In genomic region chr17:50626037-50626574, GRCh38 we compare ENCODE assay signal across 8 cellular contexts. TPM values are rescaled to one million over a fixed set of nuclear protein-coding genes. Genes with fewer than 3 reads are reported as not detected.
DNase-seq lines count a peak whose midpoint lies in the region; ATAC-seq, FAIRE-seq and TF ChIP-seq lines count a peak whose summit lies in the region.

No MANE protein-coding gene starts in this region.

- no peaks in the 10 kb centered on the region for H4K20me1 ChIP-seq in endothelial cell of umbilical vein (replicated peaks; ENCODE audit: control insufficient read depth, extremely low read depth, insufficient read depth, low read length)

- no peaks in the 10 kb centered on the region for H3K79me2 ChIP-seq in endothelial cell of umbilical vein (ENCODE audit: control insufficient read depth, insufficient read depth, low read length)

- peak overlapping the region in 1 of 10 donors; percentile 53 for H3K27ac Mint-ChIP-seq in naive thymus-derived CD8-positive, alpha-beta T cell
- H3K27ac Mint-ChIP-seq in stimulated activated effector memory CD8-positive, alpha-beta T cell treated with anti-CD3 and anti-CD28 coated beads, Interleukin-12 subunit alpha, Interleukin-12 subunit beta, amount 100 ng/mL, for 72 hours = no peak overlapping the region

- peaks cover 5 to 16% (median 7%) of the 10 kb centered on the region in 4 donors for H3K4me1 Mint-ChIP-seq in naive thymus-derived CD8-positive, alpha-beta T cell
- peaks cover 13% of the 10 kb centered on the region for H3K4me1 Mint-ChIP-seq in stimulated activated effector memory CD8-positive, alpha-beta T cell treated with anti-CD3 and anti-CD28 coated beads, Interleukin-12 subunit alpha, Interleukin-12 subunit beta, amount 100 ng/mL, for 72 hours

- H3K4me1 ChIP-seq in HAP-1 = no peaks in the 10 kb centered on the region
- H3K4me1 ChIP-seq in endothelial cell of umbilical vein (ENCODE audit: control insufficient read depth, extremely low read depth, insufficient read depth, low read length) = peaks cover 2% of the 10 kb centered on the region

- TF ChIP-seq POLR2A in endothelial cell of umbilical vein (IDR thresholded peaks at IDR 0.05; ENCODE audit: low read depth, low read length) = no peak

- H3K9me1 ChIP-seq in endothelial cell of umbilical vein (replicated peaks; ENCODE audit: control insufficient read depth, extremely low read depth, insufficient read depth, low read length) = no peaks in the 10 kb centered on the region

- peak; percentile 67 to 94 for TF ChIP-seq CTCF in endothelial cell of umbilical vein (IDR thresholded peaks at IDR 0.05; ENCODE audit: extremely low read depth in 1 of 2, insufficient read depth in 1 of 2, low read depth in 1 of 2, low read length in 2 of 2)

- dilution Hi-C loops in endothelial cell of umbilical vein (cut with MboI; ENCODE audit: extremely low pct_ligation_motif_present, low sequenced_read_pairs) = no loop called here

- intact Hi-C loops in endothelial cell of umbilical vein (cut with micrococcal nuclease) = loop anchor here (1.0 kb wide), 4 partner anchors 30 to 144 kb away; partner anchors contain the start of gene SPATA20

- POLR2A ChIA-PET in endothelial cell of umbilical vein (lab: Charles Lee) = interaction anchor here (1.2 kb wide), 1 partner anchor 75 kb away, joined by 6 read pairs; no protein-coding TSS in a partner anchor
- POLR2A ChIA-PET in naive thymus-derived CD8-positive, alpha-beta T cell (lab: Charles Lee) = no interaction called here

- ATAC-seq in naive thymus-derived CD8-positive, alpha-beta T cell = peak; percentile 75 to 86
- peak; percentile 74 for ATAC-seq in stimulated activated effector memory CD8-positive, alpha-beta T cell treated with anti-CD3 and anti-CD28 coated beads, Interleukin-12 subunit alpha, Interleukin-12 subunit beta, amount 100 ng/mL, for 72 hours
- ATAC-seq in HG03378 (IDR thresholded peaks at IDR 0.05; ENCODE audit: unreplicated experiment) = no peak

- CTCF ChIA-PET in endothelial cell of umbilical vein (lab: Charles Lee) = interaction anchor here (0.7 to 10.3 kb wide), 38 partner anchors 9 to 147 kb away, joined by 3 to 398 read pairs (median 5); partner anchors contain the start of genes CACNA1G and SPATA20

- in situ Hi-C loops in HAP-1 (cut with MboI; ENCODE audit: low sequenced_read_pairs) = loop anchor here (5.0 to 10.0 kb wide), 2 partner anchors 79 to 141 kb away; partner anchors contain the start of gene SPATA20

- H3K9me3 ChIP-seq in HAP-1 = no peaks in the 10 kb centered on the region
- H3K9me3 ChIP-seq in endothelial cell of umbilical vein (replicated peaks; ENCODE audit: control insufficient read depth, insufficient read depth, low read length) = no peaks in the 10 kb centered on the region

- peaks cover 4% of the 10 kb centered on the region for H3K27me3 ChIP-seq in HAP-1 (ENCODE audit: low read depth)
- H3K27me3 ChIP-seq in endothelial cell of umbilical vein (ENCODE audit: control insufficient read depth in 2 of 2, insufficient read depth in 2 of 2, low read length in 2 of 2) = peaks cover 0 to 5% of the 10 kb centered on the region in 2 experiments

- H3K27me3 Mint-ChIP-seq in naive thymus-derived CD8-positive, alpha-beta T cell = peaks cover 11 to 65% (median 38%) of the 10 kb centered on the region in 5 donors

- H3K27ac ChIP-seq in endothelial cell of umbilical vein (ENCODE audit: insufficient read depth, low read depth, low read length) = no peak overlapping the region

- H3K9me3 Mint-ChIP-seq in naive thymus-derived CD8-positive, alpha-beta T cell = no peaks in the 10 kb centered on the region
- H3K9me3 Mint-ChIP-seq in stimulated activated effector memory CD8-positive, alpha-beta T cell treated with anti-CD3 and anti-CD28 coated beads, Interleukin-12 subunit alpha, Interleukin-12 subunit beta, amount 100 ng/mL, for 72 hours = no peaks in the 10 kb centered on the region

- peak; percentile 64 for FAIRE-seq in endothelial cell of umbilical vein (lab: Jason Lieb, UNC)

- DNase-seq in CD1c-positive myeloid dendritic cell (ENCODE audit: extremely low spot score) (peak; percentile 73), HAP-1 (ENCODE audit: low spot score in 2 of 2) (peak; percentile 76 to 89), NOMO-1 (lab: John Stamatoyannopoulos, UW; ENCODE audit: unreplicated experiment in 2 of 2) (peak; percentile 43), endothelial cell of umbilical vein (ENCODE audit: low read depth, low spot score) (peak; percentile 65)
- peak; percentile 13 to 16 for DNase-seq in activated CD8-positive, alpha-beta memory T cell treated with anti-CD3 and anti-CD28 coated beads for 4 hours (ENCODE audit: low read depth in 2 of 2)
- DNase-seq in naive thymus-derived CD8-positive, alpha-beta T cell = peak; percentile 42 to 79 (median 56)
- peak; percentile 40 to 77 for DNase-seq in stimulated activated effector memory CD8-positive, alpha-beta T cell treated with anti-CD3 and anti-CD28 coated beads, Interleukin-12 subunit alpha, Interleukin-12 subunit beta, amount 100 ng/mL, for 72 hours (ENCODE audit: low spot score in 2 of 2)

- H3K36me3 ChIP-seq in HAP-1 (replicated peaks) = no peaks in the 10 kb centered on the region
- H3K36me3 ChIP-seq in endothelial cell of umbilical vein (ENCODE audit: control insufficient read depth in 2 of 2, extremely low read depth in 1 of 2, insufficient read depth in 2 of 2, low read length in 2 of 2) = no peaks in the 10 kb centered on the region

- no peaks in the 10 kb centered on the region for H3K36me3 Mint-ChIP-seq in naive thymus-derived CD8-positive, alpha-beta T cell
- no peaks in the 10 kb centered on the region for H3K36me3 Mint-ChIP-seq in stimulated activated effector memory CD8-positive, alpha-beta T cell treated with anti-CD3 and anti-CD28 coated beads, Interleukin-12 subunit alpha, Interleukin-12 subunit beta, amount 100 ng/mL, for 72 hours

- H2AFZ ChIP-seq in endothelial cell of umbilical vein (ENCODE audit: low read depth, low read length) = no peak overlapping the region

- H3K9ac ChIP-seq in endothelial cell of umbilical vein (replicated peaks; ENCODE audit: extremely low read depth, insufficient read depth, low read length) = no peak overlapping the region

- no peak overlapping the region for H3K4me2 ChIP-seq in endothelial cell of umbilical vein (ENCODE audit: insufficient read depth, low read length)

- BruUV-seq in endothelial cell of umbilical vein (replicated peaks; lab: Mats Ljungman, UMichigan) = no TSS peak

- H3K4me3 ChIP-seq in HAP-1 (no peak overlapping the region), endothelial cell of umbilical vein (replicated peaks in 1 of 3; ENCODE audit: insufficient read depth in 1 of 3, low read depth in 1 of 3, low read length in 3 of 3) (no peak overlapping the region)

- no peak overlapping the region for H3K4me3 Mint-ChIP-seq in naive thymus-derived CD8-positive, alpha-beta T cell
- H3K4me3 Mint-ChIP-seq in stimulated activated effector memory CD8-positive, alpha-beta T cell treated with anti-CD3 and anti-CD28 coated beads, Interleukin-12 subunit alpha, Interleukin-12 subunit beta, amount 100 ng/mL, for 72 hours = no peak overlapping the region

TF ChIP-seq in endothelial cell of umbilical vein, 7 proteins besides CTCF, POLR2A, EP300 and RAD21:
- TF ChIP-seq EZH2 (IDR thresholded peaks at IDR 0.05; ENCODE audit: borderline replicate concordance, low read depth, low read length, severe bottlenecking) (no peak), JUN (IDR thresholded peaks at IDR 0.05; ENCODE audit: borderline replicate concordance, insufficient read depth, insufficient read length, low read depth) (no peak), MAX (IDR thresholded peaks at IDR 0.05; ENCODE audit: insufficient read depth, insufficient read length) (no peak), GATA2 (IDR thresholded peaks at IDR 0.05; ENCODE audit: insufficient read depth, insufficient read length, low read depth, low read length) (no peak), MYC (IDR thresholded peaks at IDR 0.05; ENCODE audit: low read depth, low read length) (no peak), POLR2AphosphoS5 (IDR thresholded peaks at IDR 0.05; ENCODE audit: insufficient read depth, low read depth, low read length) (no peak), FOS (IDR thresholded peaks at IDR 0.05; ENCODE audit: borderline replicate concordance, insufficient read depth, low read length) (no peak)

RNA-seq across cellular contexts. Expression of gene ABCC3, which starts 8.6 kb away (rescaled TPM):
- total RNA-seq in endothelial cell of umbilical vein = 1.1 and 2.1 TPM in 2 replicates
- 2.6 and 4.2 TPM in 2 replicates for polyA plus RNA-seq in endothelial cell of umbilical vein
- polyA plus RNA-seq in endothelial cell of umbilical vein (2011; cell fraction: cytosol; rRNA removed) = 1.9 and 2.1 TPM in 2 replicates
- polyA plus RNA-seq in endothelial cell of umbilical vein (2011; cell fraction: nucleus; rRNA removed) = 9.6 and 18.4 TPM in 2 replicates
- polyA plus RNA-seq in endothelial cell of umbilical vein (2012) = 1.4 and 1.7 TPM in 2 replicates
- 4.1 and 4.5 TPM in 2 replicates for polyA minus RNA-seq in endothelial cell of umbilical vein
- polyA minus RNA-seq in endothelial cell of umbilical vein (2011; cell fraction: cytosol; rRNA and poly(A)+ RNA removed) = 19.9 TPM
- 3.0 and 5.5 TPM in 2 replicates for polyA minus RNA-seq in endothelial cell of umbilical vein (2011; cell fraction: nucleus; rRNA and poly(A)+ RNA removed)
- under 1 TPM in 1 of 2 experiments, not detected in 1; 0.10 TPM for total RNA-seq in naive thymus-derived CD8-positive, alpha-beta T cell
- not detected for polyA plus RNA-seq in naive thymus-derived CD8-positive, alpha-beta T cell

Comparison
In these comparisons a context has a peak if more than half of its experiments do, and no peak if none do; other contexts are left out.
1. DNase-seq: peak in every context shown above with its lines; median percentile 82 in HAP-1; 73 in CD1c-positive myeloid dendritic cell; 65 in endothelial cell of umbilical vein; 58 in stimulated activated effector memory CD8-positive, alpha-beta T cell treated with anti-CD3 and anti-CD28 coated beads, Interleukin-12 subunit alpha, Interleukin-12 subunit beta, amount 100 ng/mL, for 72 hours; 56 in naive thymus-derived CD8-positive, alpha-beta T cell; 43 in NOMO-1; 14 in activated CD8-positive, alpha-beta memory T cell treated with anti-CD3 and anti-CD28 coated beads for 4 hours.